Comparison of ENCODE assay signal across 8 cellular contexts in genomic region chr18:10787293-10787901, GRCh38.
DNase-seq lines count a peak whose midpoint lies in the region; ATAC-seq and TF ChIP-seq lines count a peak whose summit lies in the region.

No MANE protein-coding gene starts in this region.

- TF ChIP-seq CTCF in ascending aorta (IDR thresholded peaks at IDR 0.05), result peak in 2 of 3 experiments; percentile 33 to 49

- peak; percentile 97 for ATAC-seq in HG02885 (IDR thresholded peaks at IDR 0.05; ENCODE audit: poor library complexity, unreplicated experiment)

- intact Hi-C loops in ascending aorta (cut with DNase I), result no loop called here

- DNase-seq in activated gamma-delta T cell treated with Interleukin-2 at 50 U/mL for 16 hours (peak; percentile 72), activated gamma-delta T cell (lab: John Stamatoyannopoulos, UW) (no peak), NCI-H146 treated with DMSO at 0.1 percent for 48 hours (lab: John Stamatoyannopoulos, UW; ENCODE audit: unreplicated experiment) (peak; percentile 88), T-helper 2 cell (peak; percentile 30 to 91 (median 59)), ascending aorta (ENCODE audit: low spot score in 2 of 2) (peak in 1 of 2 donors; percentile 78), hypothalamus (lab: John Stamatoyannopoulos, UW) (peak in 43 of 51 donors; percentile 2 to 86 (median 50))
- DNase-seq in stimulated activated CD4-positive, alpha-beta T cell treated with anti-CD3 and anti-CD28 coated beads, Interleukin-15, amount 100 ng/mL, for 1 hour (ENCODE audit: low read depth in 1 of 2, low spot score in 1 of 2), result peak; percentile 50 to 62

- H3K4me3 ChIP-seq in ascending aorta, result no peak overlapping the region

- H3K27me3 ChIP-seq in ascending aorta, result no peaks in the 10 kb centered on the region

- no peaks in the 10 kb centered on the region for H3K9me3 ChIP-seq in ascending aorta

- no peaks in the 10 kb centered on the region for H3K4me1 ChIP-seq in ascending aorta

- no peaks in the 10 kb centered on the region for H3K36me3 ChIP-seq in ascending aorta

- no peak overlapping the region for H3K27ac ChIP-seq in ascending aorta
